In genomic region chr11:464316-464715, GRCh38 we compare ENCODE assay signal across 2 cellular contexts.
TF ChIP-seq lines count a peak whose summit lies in the region.

No MANE protein-coding gene starts in this region.

TF ChIP-seq in HepG2, 621 proteins besides CTCF, POLR2A, EP300 and RAD21:
- TF ChIP-seq ZNF33A (CRISPR knock-in tag; IDR thresholded peaks at IDR 0.05; ENCODE audit: borderline replicate concordance) = no peak
- TF ChIP-seq AGO2 (optimal IDR thresholded peaks at IDR 0.05; ENCODE audit: low read depth, low read length) = peak; percentile 43
TF ChIP-seq in HepG2: peak in this region for 1.

TF ChIP-seq in HEK293T, 16 proteins besides CTCF, POLR2A, EP300 and RAD21:
- TF ChIP-seq ELF4 (IDR thresholded peaks at IDR 0.05) (no peak), ZNF384 (IDR thresholded peaks at IDR 0.05) (no peak), TARDBP (IDR thresholded peaks at IDR 0.05) (no peak), PKNOX1 (IDR thresholded peaks at IDR 0.05) (no peak), FOXA1 (IDR thresholded peaks at IDR 0.05) (no peak), SP1 (IDR thresholded peaks at IDR 0.05) (no peak)
